8 cellular contexts compared by ENCODE assay signal in genomic region chr7:105656922-105657521, GRCh38.
DNase-seq lines count a peak whose midpoint lies in the region; ATAC-seq, FAIRE-seq and TF ChIP-seq lines count a peak whose summit lies in the region.

No MANE protein-coding gene starts in this region.

- no peak overlapping the region for H2BK5ac ChIP-seq in H1 (ENCODE audit: low read depth, low read length)

- H4K8ac ChIP-seq in H1 (ENCODE audit: extremely low read depth, insufficient read depth, low read length): no peak overlapping the region; the same call in none of the 2 replicates

- H3K18ac ChIP-seq in H1 (ENCODE audit: extremely low read depth, low read length): no peak overlapping the region

- TF ChIP-seq CTCF in MM.1S (IDR thresholded peaks at IDR 0.05; ENCODE audit: low read length): peak; percentile 75
- peak; percentile 77 to 95 (median 79) for TF ChIP-seq CTCF in H1 (IDR thresholded peaks at IDR 0.05; ENCODE audit: control extremely low read depth in 1 of 3, insufficient read depth in 1 of 3, low read depth in 1 of 3, low read length in 3 of 3)

- TF ChIP-seq POLR2A in H1 (IDR thresholded peaks at IDR 0.05; ENCODE audit: control extremely low read depth in 1 of 2, low read depth in 2 of 2, low read length in 2 of 2): no peak

- 0 out of 2 replicates have a peak overlapping the region, but pooled peaks have one; percentile 55 for H2BK20ac ChIP-seq in H1 (ENCODE audit: low read length)

- FAIRE-seq in H1 (lab: Jason Lieb, UNC): peak; percentile 70
- no peak for FAIRE-seq in HTR-8/SVneo (lab: Jason Lieb, UNC)

- DNase-seq in NCI-H146 (lab: John Stamatoyannopoulos, UW): peak; percentile 46
- DNase-seq in NCI-H146 treated with DMSO at 0.1 percent for 48 hours (lab: John Stamatoyannopoulos, UW; ENCODE audit: unreplicated experiment): no peak
- DNase-seq in MM.1S: peak; percentile 35
- peak; percentile 62 to 68 for DNase-seq in activated CD4-positive, alpha-beta T cell treated with anti-CD3 and anti-CD28 coated beads, Interleukin-2, amount 50 U/mL, for 4 hours
- DNase-seq in H1 (ENCODE audit: low read depth in 1 of 2, low spot score in 2 of 2): peak in 1 of 2 experiments; percentile 94
- peak; percentile 54 for DNase-seq in renal cortical epithelial cell (ENCODE audit: low read depth)
- no peak for DNase-seq in HTR-8/SVneo (ENCODE audit: insufficient read length, low spot score)

- no peaks in the 10 kb centered on the region for H3K9me3 ChIP-seq in MM.1S (replicated peaks; ENCODE audit: insufficient read depth, low read length)
- H3K9me3 ChIP-seq in H1 (ENCODE audit: insufficient read depth in 2 of 2, low read depth in 1 of 2, low read length in 1 of 2): no peaks in the 10 kb centered on the region

- H2BK12ac ChIP-seq in H1 (ENCODE audit: low read depth, low read length): no peak overlapping the region

- no peak for TF ChIP-seq EP300 in H1 (IDR thresholded peaks at IDR 0.05; ENCODE audit: borderline replicate concordance in 1 of 2, low read depth in 2 of 2, low read length in 2 of 2)

- no peaks in the 10 kb centered on the region for H3K36me3 ChIP-seq in MM.1S (replicated peaks; ENCODE audit: insufficient read depth, low read length)
- H3K36me3 ChIP-seq in H1 (ENCODE audit: control insufficient read depth in 2 of 4, insufficient read depth in 4 of 4, low read length in 3 of 4): no peaks in the 10 kb centered on the region; a peak in 2 of 8 replicates

- CTCF ChIA-PET in H1 (lab: Charles Lee; ENCODE audit: partially characterized antibody): interaction anchor here (0.6 to 11.8 kb wide), 78 partner anchors 9 to 605 kb away, joined by 3 to 158 read pairs (median 5); partner anchors contain the start of genes EFCAB10 and RINT1

- no peaks in the 10 kb centered on the region for H4K20me1 ChIP-seq in MM.1S (ENCODE audit: insufficient read depth, low read length)
- no peaks in the 10 kb centered on the region for H4K20me1 ChIP-seq in H1 (replicated peaks in 1 of 2; ENCODE audit: control insufficient read depth in 1 of 2, insufficient read depth in 2 of 2, low read length in 2 of 2)

- H2BK120ac ChIP-seq in H1 (replicated peaks; ENCODE audit: low read depth, low read length): no peak overlapping the region

- H3K4me1 ChIP-seq in MM.1S (ENCODE audit: low read length) (no peaks in the 10 kb centered on the region), H1 (replicated peaks in 1 of 4; ENCODE audit: control insufficient read depth in 3 of 4, insufficient read depth in 4 of 4, low read length in 3 of 4) (peaks cover 20 to 34% (median 22%) of the 10 kb centered on the region in 4 experiments)

- no peaks in the 10 kb centered on the region for H3F3A ChIP-seq in MM.1S (ENCODE audit: insufficient read depth, low read length)

- H3K14ac ChIP-seq in H1 (ENCODE audit: insufficient read length): no peak overlapping the region

- H3K79me2 ChIP-seq in MM.1S (ENCODE audit: low read length) (no peaks in the 10 kb centered on the region), H1 (ENCODE audit: control insufficient read depth in 1 of 2, insufficient read depth in 2 of 2, low read length in 2 of 2) (no peaks in the 10 kb centered on the region; a peak in 1 of 4 replicates)

- H3K27ac ChIP-seq in MM.1S (ENCODE audit: low read length) (no peak overlapping the region), H1 (ENCODE audit: low read depth, low read length) (no peak overlapping the region)

- POLR2A ChIA-PET in H1 (lab: Charles Lee; ENCODE audit: partially characterized antibody): interaction anchor here (1.0 to 1.5 kb wide), 3 partner anchors 25 to 97 kb away, joined by 3 to 5 read pairs (median 3); no protein-coding TSS in a partner anchor

- no peak overlapping the region for H2AK5ac ChIP-seq in H1 (ENCODE audit: low read depth, low read length)

- H3K23me2 ChIP-seq in H1 (ENCODE audit: low read depth, low read length): no peaks in the 10 kb centered on the region

- H3K23ac ChIP-seq in H1 (ENCODE audit: insufficient read length): no peak overlapping the region

- H2AFZ ChIP-seq in MM.1S (ENCODE audit: low read length) (no peak overlapping the region), H1 (ENCODE audit: low read length) (no peak overlapping the region)

- ATAC-seq in GM19324 (IDR thresholded peaks at IDR 0.05; ENCODE audit: low FRiP score, unreplicated experiment): no peak

- no peaks in the 10 kb centered on the region for H3K9me2 ChIP-seq in MM.1S (replicated peaks; ENCODE audit: insufficient read depth, low read length)

- 51% methylated on average over 6 of the region's 7 CpGs; no CpG with 5 or more reads in 1 of the 2 experiments for WGBS in H1 (ENCODE audit: extremely low coverage in 1 of 2, insufficient coverage in 1 of 2, insufficient read length in 1 of 2, insufficient replicate concordance in 2 of 2, low coverage in 1 of 2, low lambda C conversion rate in 2 of 2, missing lambda C conversion rate in 1 of 2), 2 experiments

- no peak overlapping the region for H2BK15ac ChIP-seq in H1 (ENCODE audit: low read length)

- H4K91ac ChIP-seq in H1 (replicated peaks; ENCODE audit: insufficient read length, low read length): no peak overlapping the region

- no peaks in the 10 kb centered on the region for H3K27me3 ChIP-seq in MM.1S (replicated peaks; ENCODE audit: insufficient read depth, low read length)
- H3K27me3 ChIP-seq in H1 (replicated peaks in 1 of 4; ENCODE audit: control insufficient read depth in 3 of 4, extremely low read depth in 1 of 4, insufficient read depth in 3 of 4, low read length in 3 of 4): no peaks in the 10 kb centered on the region

- H3K79me1 ChIP-seq in H1 (ENCODE audit: low read depth, low read length): 0 out of 2 replicates have a peak, but pooled peaks cover 4% of the 10 kb centered on the region

- peak; percentile 69 to 79 for TF ChIP-seq RAD21 in H1 (IDR thresholded peaks at IDR 0.05 in 1 of 2, conservative IDR thresholded peaks at IDR 0.05 in 1 of 2; ENCODE audit: low read depth in 2 of 2, low read length in 2 of 2)

- no peak overlapping the region for H3K56ac ChIP-seq in H1 (replicated peaks; ENCODE audit: insufficient read length, low read depth, low read length)

- no peak overlapping the region for H3K4ac ChIP-seq in H1 (replicated peaks; ENCODE audit: insufficient read length, low read depth, low read length)

- no peak overlapping the region for H3K9ac ChIP-seq in MM.1S (ENCODE audit: low read length)
- no peak overlapping the region for H3K9ac ChIP-seq in H1 (replicated peaks in 1 of 4; ENCODE audit: extremely low read depth in 1 of 4, low read depth in 3 of 4, low read length in 3 of 4)

- H3K4me2 ChIP-seq in MM.1S (ENCODE audit: low read depth, low read length) (no peak overlapping the region), H1 (ENCODE audit: insufficient read depth in 1 of 2, low read depth in 2 of 2, low read length in 2 of 2) (no peak overlapping the region)

- H3K4me3 ChIP-seq in MM.1S (ENCODE audit: low read length): no peak overlapping the region
- H3K4me3 ChIP-seq in H1 (ENCODE audit: extremely low read depth in 1 of 4, insufficient read depth in 2 of 4, low read depth in 3 of 4, low read length in 4 of 4): no peak overlapping the region

- peak overlapping the region; percentile 19 for H4K5ac ChIP-seq in H1 (ENCODE audit: insufficient read length, low read depth, low read length)

TF ChIP-seq in H1, 55 proteins besides CTCF, POLR2A, EP300 and RAD21:
- TF ChIP-seq TBP (IDR thresholded peaks at IDR 0.05; ENCODE audit: low read depth, low read length) (peak; percentile 6; the same call in 1 of the 2 replicates), CREB1 (IDR thresholded peaks at IDR 0.05) (0 out of 2 replicates have a peak, but pooled peaks have one; percentile 21), CBX5 (IDR thresholded peaks at IDR 0.05; ENCODE audit: low read depth, low read length) (no peak), JUND (IDR thresholded peaks at IDR 0.05; ENCODE audit: low read length) (no peak), ZNF274 (IDR thresholded peaks at IDR 0.05; ENCODE audit: borderline replicate concordance, extremely low read depth, low read length) (no peak), HDAC6 (IDR thresholded peaks at IDR 0.05; ENCODE audit: low read depth, low read length) (no peak)
- TF ChIP-seq, protein P1, sequence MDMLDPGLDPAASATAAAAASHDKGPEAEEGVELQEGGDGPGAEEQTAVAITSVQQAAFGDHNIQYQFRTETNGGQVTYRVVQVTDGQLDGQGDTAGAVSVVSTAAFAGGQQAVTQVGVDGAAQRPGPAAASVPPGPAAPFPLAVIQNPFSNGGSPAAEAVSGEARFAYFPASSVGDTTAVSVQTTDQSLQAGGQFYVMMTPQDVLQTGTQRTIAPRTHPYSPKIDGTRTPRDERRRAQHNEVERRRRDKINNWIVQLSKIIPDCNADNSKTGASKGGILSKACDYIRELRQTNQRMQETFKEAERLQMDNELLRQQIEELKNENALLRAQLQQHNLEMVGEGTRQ (IDR thresholded peaks at IDR 0.05; ENCODE audit: low read length): no peak

Comparison
In these comparisons a context has a peak if more than half of its experiments do, and no peak if none do; other contexts are left out.
1. DNase-seq: peak in NCI-H146 (single experiment), MM.1S (single experiment), activated CD4-positive, alpha-beta T cell treated with anti-CD3 and anti-CD28 coated beads, Interleukin-2, amount 50 U/mL, for 4 hours (2 of 2) and renal cortical epithelial cell (single experiment); none in NCI-H146 treated with DMSO at 0.1 percent for 48 hours (single experiment) and HTR-8/SVneo (single experiment).